Comparison of ENCODE assay signal across 11 cellular contexts in genomic region chr4:153499005-153499404, GRCh38. TPM values are rescaled to one million over a fixed set of nuclear protein-coding genes. Genes with fewer than 3 reads are reported as not detected.
DNase-seq lines count a peak whose midpoint lies in the region; ATAC-seq lines count a peak whose summit lies in the region.
"Had no signal": no experiment of that assay in that cellular context is flagged by ENCODE, and none has a peak within 500 bp of the region (broad histone marks: within the 10 kb centered on the region; RNA-seq: fewer than 3 reads in every experiment).

No MANE protein-coding gene starts in this region.

- ATAC-seq in left ventricle myocardium superior (peak; percentile 49), HG03342 (IDR thresholded peaks at IDR 0.05; ENCODE audit: unreplicated experiment) (no peak)
- no peak for ATAC-seq in stimulated activated memory B cell treated with anti-CD40 and anti-IgM and Interleukin-4, amounts not matched to agents 10 μg/mL and 1 μg/mL and 100 μg/mL, for 72 hours

- H3K79me2 ChIP-seq in Karpas-422 (ENCODE audit: low read length) = peaks cover 24% of the 10 kb centered on the region

- H2AFZ ChIP-seq in Karpas-422 (ENCODE audit: low read length) = no peak overlapping the region

- intact Hi-C loops in left ventricle myocardium superior (cut with micrococcal nuclease) = no loop called here

- H3K36me3 Mint-ChIP-seq in activated naive CD8-positive, alpha-beta T cell = peaks cover 5% of the 10 kb centered on the region
- peaks cover 39% of the 10 kb centered on the region for H3K36me3 Mint-ChIP-seq in stimulated activated memory B cell treated with anti-CD40 and anti-IgM and Interleukin-4, amounts not matched to agents 10 μg/mL and 1 μg/mL and 100 μg/mL, for 72 hours

- H3K27me3 ChIP-seq in Karpas-422 (ENCODE audit: low read length) = no peaks in the 10 kb centered on the region
- H3K27me3 ChIP-seq: thyroid gland had no signal

- 0 out of 2 replicates have a peak, but pooled peaks cover 3% of the 10 kb centered on the region for H3K36me3 ChIP-seq in Karpas-422 (ENCODE audit: insufficient read depth, low read length)
- H3K36me3 ChIP-seq: thyroid gland had no signal

- peak overlapping the region; percentile 43 for H3K4me3 ChIP-seq in Karpas-422 (ENCODE audit: low read length)
- H3K4me3 ChIP-seq: thyroid gland had no signal

- no peaks in the 10 kb centered on the region for H3K9me2 ChIP-seq in Karpas-422 (replicated peaks; ENCODE audit: insufficient read depth, low read length)

- no peak overlapping the region for H3K27ac ChIP-seq in Karpas-422 (ENCODE audit: low read length)

- H4K20me1 ChIP-seq in Karpas-422 (ENCODE audit: insufficient read depth, low read depth, low read length) = peaks cover 96% of the 10 kb centered on the region

- DNase-seq in Karpas-422 = no peak
- no peak for DNase-seq in left ventricle myocardium superior
- DNase-seq in NCI-H2107 treated with DMSO at 0.1 percent for 48 hours (lab: John Stamatoyannopoulos, UW; ENCODE audit: unreplicated experiment) = no peak
- DNase-seq in DMS79 treated with DMSO at 0.1 percent for 48 hours (lab: John Stamatoyannopoulos, UW) = no peak
- DNase-seq: NCI-H1694; NK-92 treated with Interleukin-12 subunit alpha and Interleukin-12 subunit beta, amount 100 ng/mL, for 24 hours; stimulated activated CD4-positive, alpha-beta T cell treated with anti-CD3 and anti-CD28 coated beads, Interleukin-2, amount 100 ng/mL, for 48 hours; thyroid gland had no signal

- peak overlapping the region; percentile 62 for H3K4me2 ChIP-seq in Karpas-422 (ENCODE audit: low read depth, low read length, poor library complexity, severe bottlenecking)

- H3K27ac Mint-ChIP-seq in activated naive CD8-positive, alpha-beta T cell = peak overlapping the region; percentile 98
- H3K27ac Mint-ChIP-seq in stimulated activated memory B cell treated with anti-CD40 and anti-IgM and Interleukin-4, amounts not matched to agents 10 μg/mL and 1 μg/mL and 100 μg/mL, for 72 hours = peak overlapping the region; percentile 77

- H3K4me1 ChIP-seq in Karpas-422 (ENCODE audit: low read length) = peaks cover 51% of the 10 kb centered on the region

- H3K4me3 Mint-ChIP-seq in activated naive CD8-positive, alpha-beta T cell = peak overlapping the region; percentile 85
- peak overlapping the region; percentile 56 for H3K4me3 Mint-ChIP-seq in stimulated activated memory B cell treated with anti-CD40 and anti-IgM and Interleukin-4, amounts not matched to agents 10 μg/mL and 1 μg/mL and 100 μg/mL, for 72 hours

- H3K9me3 Mint-ChIP-seq in activated naive CD8-positive, alpha-beta T cell (ENCODE audit: low read depth) = no peaks in the 10 kb centered on the region
- no peaks in the 10 kb centered on the region for H3K9me3 Mint-ChIP-seq in stimulated activated memory B cell treated with anti-CD40 and anti-IgM and Interleukin-4, amounts not matched to agents 10 μg/mL and 1 μg/mL and 100 μg/mL, for 72 hours

- no peaks in the 10 kb centered on the region for H3K27me3 Mint-ChIP-seq in activated naive CD8-positive, alpha-beta T cell
- no peaks in the 10 kb centered on the region for H3K27me3 Mint-ChIP-seq in stimulated activated memory B cell treated with anti-CD40 and anti-IgM and Interleukin-4, amounts not matched to agents 10 μg/mL and 1 μg/mL and 100 μg/mL, for 72 hours

- no peak overlapping the region for H3K9ac ChIP-seq in Karpas-422 (ENCODE audit: low read length)

- H3K9me3 ChIP-seq in Karpas-422 (ENCODE audit: low read length) = no peaks in the 10 kb centered on the region
- H3K9me3 ChIP-seq: thyroid gland had no signal

- H3K4me1 Mint-ChIP-seq in activated naive CD8-positive, alpha-beta T cell (ENCODE audit: low read depth) = peaks cover 93% of the 10 kb centered on the region
- H3K4me1 Mint-ChIP-seq in stimulated activated memory B cell treated with anti-CD40 and anti-IgM and Interleukin-4, amounts not matched to agents 10 μg/mL and 1 μg/mL and 100 μg/mL, for 72 hours = peaks cover 91% of the 10 kb centered on the region

RNA-seq across cellular contexts. Expression of gene TMEM131L, which starts 32.8 kb away (rescaled TPM):
- 28.0 and 54.8 TPM in 2 replicates for total RNA-seq in Karpas-422 (2014; rRNA removed; shearing (Covaris generic); ENCODE audit: low replicate concordance)
- 16.8 TPM for total RNA-seq in left ventricle myocardium superior
